ENCODE assay signal across 8 cellular contexts in the genomic region with DNA sequence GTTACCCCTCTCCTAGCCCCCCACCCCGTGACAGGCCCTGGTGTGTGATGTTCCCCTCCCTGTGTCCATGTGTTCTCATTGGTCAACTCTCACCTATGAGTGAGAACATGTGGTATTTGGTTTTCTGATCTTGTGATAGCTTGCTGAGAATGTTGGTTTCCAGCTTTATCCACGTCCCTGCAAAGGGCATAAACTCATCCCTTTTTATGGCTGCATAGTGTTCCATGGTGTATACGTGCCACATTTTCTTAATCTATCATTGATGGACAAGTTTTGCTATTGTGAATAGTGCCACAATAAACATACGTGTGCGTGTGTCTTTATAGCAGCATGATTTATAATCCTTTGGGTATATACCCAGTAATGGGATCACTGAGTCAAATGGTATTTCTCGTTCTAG. TPM values are rescaled to one million over a fixed set of nuclear protein-coding genes. Genes with fewer than 3 reads are reported as not detected.
"Had no signal": no experiment of that assay in that cellular context is flagged by ENCODE, and none has a peak within 500 bp of the region (broad histone marks: within the 10 kb centered on the region; RNA-seq: fewer than 3 reads in every experiment).

No MANE protein-coding gene starts in this region.

RNA-seq across cellular contexts. Expression of gene RAET1E, which starts 6.0 kb away (rescaled TPM):
- total RNA-seq: left lobe of liver, lung microvascular endothelial cell, natural killer cell, occipital lobe, osteocyte, thoracic aorta had no signal

RNA-seq across cellular contexts. Expression of gene RAET1G, which starts 31.1 kb away (rescaled TPM):
- total RNA-seq: left lobe of liver, occipital lobe, sigmoid colon, thoracic aorta had no signal

RNA-seq across cellular contexts. Expression of gene ULBP2, which starts 50.0 kb away (rescaled TPM):
- total RNA-seq: sigmoid colon, spleen had no signal
